ENCODE assay signal across 10 cellular contexts in genomic region chr6:142756215-142756630, GRCh38.
DNase-seq lines count a peak whose midpoint lies in the region; ATAC-seq, FAIRE-seq and TF ChIP-seq lines count a peak whose summit lies in the region.
"Had no signal": no experiment of that assay in that cellular context is flagged by ENCODE, and none has a peak within 500 bp of the region (broad histone marks: within the 10 kb centered on the region; RNA-seq: fewer than 3 reads in every experiment).

No MANE protein-coding gene starts in this region.

- no peaks in the 10 kb centered on the region for H3K4me1 ChIP-seq in CD4-positive, CD25-positive, alpha-beta regulatory T cell (ENCODE audit: control insufficient read depth, insufficient read depth, low read length, poor library complexity, severe bottlenecking)
- H3K4me1 ChIP-seq in keratinocyte (ENCODE audit: control insufficient read depth, extremely low read depth, insufficient read depth, low read length) = peaks cover 11% of the 10 kb centered on the region

- ATAC-seq in CD4-positive, CD25-positive, alpha-beta regulatory T cell (ENCODE audit: low read depth in 2 of 2) = no peak

- no peak overlapping the region for H3K4me2 ChIP-seq in keratinocyte (ENCODE audit: control insufficient read depth, extremely low read depth, insufficient read depth, low read depth, low read length)

- H3K27ac ChIP-seq in CD4-positive, CD25-positive, alpha-beta regulatory T cell (ENCODE audit: insufficient read depth, low read length, poor library complexity, severe bottlenecking) = no peak overlapping the region
- no peak overlapping the region for H3K27ac ChIP-seq in keratinocyte (ENCODE audit: control insufficient read depth, insufficient read depth, low read length)
- H3K27ac ChIP-seq: neutrophil had no signal

- no peaks in the 10 kb centered on the region for H3K9me3 Mint-ChIP-seq in CD4-positive, CD25-positive, alpha-beta regulatory T cell
- H3K9me3 Mint-ChIP-seq in activated naive CD8-positive, alpha-beta T cell (ENCODE audit: low read depth) = no peaks in the 10 kb centered on the region

- peak in 1 of 3 experiments; percentile 19 for TF ChIP-seq CTCF in keratinocyte (optimal IDR thresholded peaks at IDR 0.05 in 1 of 3, IDR thresholded peaks at IDR 0.05 in 1 of 3, conservative IDR thresholded peaks at IDR 0.05 in 1 of 3; ENCODE audit: extremely low read depth in 1 of 3, insufficient read depth in 2 of 3, low read length in 3 of 3)

- H4K20me1 ChIP-seq in keratinocyte (ENCODE audit: control insufficient read depth, extremely low read depth, insufficient read depth, low read length) = no peaks in the 10 kb centered on the region

- peaks cover 69% of the 10 kb centered on the region for H3K36me3 Mint-ChIP-seq in CD4-positive, CD25-positive, alpha-beta regulatory T cell
- peaks cover 42% of the 10 kb centered on the region for H3K36me3 Mint-ChIP-seq in activated naive CD8-positive, alpha-beta T cell

- H3K4me1 Mint-ChIP-seq in CD4-positive, CD25-positive, alpha-beta regulatory T cell = peaks cover 30 to 45% (median 37%) of the 10 kb centered on the region in 4 donors
- H3K4me1 Mint-ChIP-seq in activated naive CD8-positive, alpha-beta T cell (ENCODE audit: low read depth) = peaks cover 35% of the 10 kb centered on the region

- H2AFZ ChIP-seq in keratinocyte (ENCODE audit: control insufficient read depth, low read length) = no peak overlapping the region

- H3K27me3 Mint-ChIP-seq in CD4-positive, CD25-positive, alpha-beta regulatory T cell = no peaks in the 10 kb centered on the region
- no peaks in the 10 kb centered on the region for H3K27me3 Mint-ChIP-seq in activated naive CD8-positive, alpha-beta T cell

- peak overlapping the region; percentile 31 to 96 (median 76) for H3K27ac Mint-ChIP-seq in CD4-positive, CD25-positive, alpha-beta regulatory T cell
- H3K27ac Mint-ChIP-seq in activated naive CD8-positive, alpha-beta T cell = peak overlapping the region; percentile 58

- peaks cover 79% of the 10 kb centered on the region for H3K36me3 ChIP-seq in CD4-positive, CD25-positive, alpha-beta regulatory T cell (ENCODE audit: control insufficient read depth, insufficient read depth, low read length)
- peaks cover 13 to 14% of the 10 kb centered on the region in 2 experiments for H3K36me3 ChIP-seq in keratinocyte (ENCODE audit: control insufficient read depth in 2 of 2, extremely low read depth in 1 of 2, insufficient read depth in 2 of 2, low read length in 2 of 2)

- dilution Hi-C loops in keratinocyte (cut with MboI; ENCODE audit: extremely low pct_ligation_motif_present, low sequenced_read_pairs) = no loop called here

- no peaks in the 10 kb centered on the region for H3K27me3 ChIP-seq in CD4-positive, CD25-positive, alpha-beta regulatory T cell (ENCODE audit: control insufficient read depth, insufficient read depth, low read length)
- no peaks in the 10 kb centered on the region for H3K27me3 ChIP-seq in keratinocyte (ENCODE audit: control insufficient read depth, extremely low read depth, insufficient read depth, low read length)
- H3K27me3 ChIP-seq: neutrophil had no signal

- no peaks in the 10 kb centered on the region for H3K9me1 ChIP-seq in keratinocyte (ENCODE audit: control insufficient read depth, extremely low read depth, insufficient read depth, low read length)

- H3K4me3 Mint-ChIP-seq in CD4-positive, CD25-positive, alpha-beta regulatory T cell = no peak overlapping the region
- no peak overlapping the region for H3K4me3 Mint-ChIP-seq in activated naive CD8-positive, alpha-beta T cell

- no peaks in the 10 kb centered on the region for H3K9me3 ChIP-seq in CD4-positive, CD25-positive, alpha-beta regulatory T cell (ENCODE audit: control insufficient read depth in 2 of 2, low read length in 2 of 2)
- no peaks in the 10 kb centered on the region for H3K9me3 ChIP-seq in keratinocyte (ENCODE audit: control insufficient read depth, low read depth, low read length)
- H3K9me3 ChIP-seq: neutrophil had no signal

- no peak for DNase-seq in CD4-positive, CD25-positive, alpha-beta regulatory T cell
- DNase-seq in HS-27A (ENCODE audit: low read depth) = peak; percentile 90
- DNase-seq in keratinocyte (ENCODE audit: low read depth, low spot score) = peak; percentile 21
- DNase-seq in NCI-H2029 (lab: John Stamatoyannopoulos, UW) = no peak
- DNase-seq in putamen (ENCODE audit: low spot score) = no peak
- DNase-seq in NCI-H146 treated with DMSO at 0.1 percent for 48 hours (lab: John Stamatoyannopoulos, UW; ENCODE audit: unreplicated experiment) = no peak
- no peak for DNase-seq in HPDE6-E6E7 (ENCODE audit: extremely low spot score)
- DNase-seq: NCI-H526 treated with DMSO at 0.1 percent for 48 hours had no signal

- H3K79me2 ChIP-seq in keratinocyte (ENCODE audit: control insufficient read depth, insufficient read depth, low read length) = no peaks in the 10 kb centered on the region

- FAIRE-seq in keratinocyte (lab: Jason Lieb, UNC) = peak; percentile 59

- no peak overlapping the region for H3K4me3 ChIP-seq in CD4-positive, CD25-positive, alpha-beta regulatory T cell (ENCODE audit: low read depth, low read length)
- H3K4me3 ChIP-seq in keratinocyte (ENCODE audit: control insufficient read depth in 2 of 3, extremely low read depth in 1 of 3, insufficient read depth in 2 of 3, low read depth in 1 of 3, low read length in 3 of 3) = no peak overlapping the region

- no peak overlapping the region for H3K9ac ChIP-seq in keratinocyte (ENCODE audit: control insufficient read depth, extremely low read depth, insufficient read depth, low read length)

Comparison
In these comparisons a context has a peak if more than half of its experiments do, and no peak if none do; other contexts are left out.
1. DNase-seq: peak in HS-27A (single experiment) and keratinocyte (single experiment); none in CD4-positive, CD25-positive, alpha-beta regulatory T cell (0 of 3), NCI-H2029 (single experiment), putamen (single experiment), NCI-H146 treated with DMSO at 0.1 percent for 48 hours (single experiment) and HPDE6-E6E7 (single experiment).